ENCODE assay signal across 25 cellular contexts in the genomic region with DNA sequence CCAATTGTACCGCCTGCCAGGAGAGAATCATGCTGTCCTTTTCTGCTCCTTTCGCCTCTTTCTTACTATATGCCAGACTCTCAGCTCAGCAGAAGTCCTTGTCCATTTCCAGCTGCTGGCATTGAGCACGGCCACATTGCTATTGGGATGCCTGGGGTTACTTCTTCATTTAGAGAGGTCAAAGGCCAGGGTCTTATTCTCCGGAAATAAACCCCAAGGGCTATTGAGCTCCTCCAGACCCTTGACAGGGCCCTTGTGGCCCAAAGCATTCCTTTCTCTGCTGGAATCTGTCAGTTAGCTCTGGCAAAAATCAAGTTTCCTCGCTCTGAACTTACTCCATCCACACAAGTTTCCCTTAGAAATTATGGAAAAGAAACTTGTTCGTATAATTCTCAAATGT. TPM values are rescaled to one million over a fixed set of nuclear protein-coding genes. Genes with fewer than 3 reads are reported as not detected.
DNase-seq lines count a peak whose midpoint lies in the region; FAIRE-seq and TF ChIP-seq lines count a peak whose summit lies in the region.
"Had no signal": no experiment of that assay in that cellular context is flagged by ENCODE, and none has a peak within 500 bp of the region (broad histone marks: within the 10 kb centered on the region; RNA-seq: fewer than 3 reads in every experiment).

No MANE protein-coding gene starts in this region.

- peak overlapping the region; percentile 27; the same call in 1 of the 2 replicates for H3K27ac ChIP-seq in HUES6 (ENCODE audit: low read depth, low read length)
- H3K27ac ChIP-seq in neural progenitor cell: no peak overlapping the region
- no peak overlapping the region for H3K27ac ChIP-seq in smooth muscle cell (ENCODE audit: low read depth)
- H3K27ac ChIP-seq: KMS-11, SJCRH30 had no signal

- H4K20me1 ChIP-seq in neural progenitor cell (ENCODE audit: low read depth) (no peaks in the 10 kb centered on the region), smooth muscle cell (ENCODE audit: low read depth) (no peaks in the 10 kb centered on the region)

- peaks cover 34% of the 10 kb centered on the region for H3K4me1 ChIP-seq in HUES6 (ENCODE audit: control insufficient read depth, insufficient read depth, low read length)
- H3K4me1 ChIP-seq in neural progenitor cell: no peaks in the 10 kb centered on the region
- H3K4me1 ChIP-seq in smooth muscle cell (ENCODE audit: low read depth): no peaks in the 10 kb centered on the region
- H3K4me1 ChIP-seq: HAP-1, SJCRH30 had no signal

- no peak for FAIRE-seq in GM19239 (lab: Jason Lieb, UNC)
- FAIRE-seq: GM12878 had no signal

- peaks cover 12% of the 10 kb centered on the region; the same call in 1 of the 2 replicates for H3K9me3 ChIP-seq in HUES6 (ENCODE audit: control insufficient read depth, insufficient read depth, low read depth, low read length)
- no peaks in the 10 kb centered on the region for H3K9me3 ChIP-seq in neural progenitor cell (ENCODE audit: low read depth)
- no peaks in the 10 kb centered on the region for H3K9me3 ChIP-seq in smooth muscle cell (replicated peaks; ENCODE audit: low read depth)
- H3K9me3 ChIP-seq: HAP-1, SJCRH30 had no signal

- H3K4me1 Mint-ChIP-seq in neural progenitor cell: peaks cover 41% of the 10 kb centered on the region
- H3K4me1 Mint-ChIP-seq: CD4-positive, CD25-positive, alpha-beta regulatory T cell had no signal

- no peaks in the 10 kb centered on the region for H3K36me3 Mint-ChIP-seq in neural progenitor cell
- H3K36me3 Mint-ChIP-seq: CD4-positive, CD25-positive, alpha-beta regulatory T cell had no signal

- no peak overlapping the region for H3K9ac ChIP-seq in HUES6 (ENCODE audit: low read length)
- H3K9ac ChIP-seq in neural progenitor cell: no peak overlapping the region
- H3K9ac ChIP-seq in smooth muscle cell (ENCODE audit: low read depth): no peak overlapping the region
- H3K9ac ChIP-seq: KMS-11 had no signal

- H3K27me3 Mint-ChIP-seq in neural progenitor cell (ENCODE audit: insufficient read depth, low read depth): peaks cover 2% of the 10 kb centered on the region

- H3K4me3 ChIP-seq in HUES6 (ENCODE audit: low read depth, low read length) (no peak overlapping the region; the same call in 1 of the 2 replicates), neural progenitor cell (no peak overlapping the region), smooth muscle cell (no peak overlapping the region), foreskin fibroblast (ENCODE audit: low read depth in 1 of 2, low read length in 2 of 2) (no peak overlapping the region)
- H3K4me3 ChIP-seq: GM12878, GM23338, HAP-1, SJCRH30 had no signal

- DNase-seq in islet precursor cell (peak; percentile 75), neural progenitor cell (ENCODE audit: low spot score) (peak; percentile 42), smooth muscle cell (lab: John Stamatoyannopoulos, UW; ENCODE audit: unreplicated experiment) (no peak), foreskin fibroblast (no peak), NCI-H69 (lab: John Stamatoyannopoulos, UW) (no peak), NCI-H1436 (lab: John Stamatoyannopoulos, UW) (no peak), GM19239 (ENCODE audit: insufficient read length, low spot score) (no peak)
- DNase-seq: CD4-positive, CD25-positive, alpha-beta regulatory T cell; DMS 273 treated with DMSO at 0.1 percent for 48 hours; DMS79 treated with DMSO at 0.1 percent for 48 hours; IMR-90; NCI-H1105; NCI-H2029 treated with DMSO at 0.1 percent for 48 hours; NCI-H226; NCI-H510A treated with DMSO at 0.1 percent for 48 hours; NCI-H82; SJCRH30 had no signal

- no peak overlapping the region for H3K4me3 Mint-ChIP-seq in neural progenitor cell
- H3K4me3 Mint-ChIP-seq: CD4-positive, CD25-positive, alpha-beta regulatory T cell; GM23338 had no signal

- 52% methylated on average over 6 of the region's 6 CpGs for WGBS in smooth muscle cell (ENCODE audit: low lambda C conversion rate)

- H3K4me2 ChIP-seq in neural progenitor cell: no peak overlapping the region
- H3K4me2 ChIP-seq in smooth muscle cell: no peak overlapping the region
- H3K4me2 ChIP-seq: KMS-11 had no signal

- H3K9me3 Mint-ChIP-seq in neural progenitor cell: peaks cover 6% of the 10 kb centered on the region
- H3K9me3 Mint-ChIP-seq: CD4-positive, CD25-positive, alpha-beta regulatory T cell; GM23338 had no signal

- H3K27me3 ChIP-seq in HUES6 (ENCODE audit: control insufficient read depth, insufficient read depth, low read length): no peaks in the 10 kb centered on the region
- H3K27me3 ChIP-seq in neural progenitor cell: no peaks in the 10 kb centered on the region
- no peaks in the 10 kb centered on the region for H3K27me3 ChIP-seq in smooth muscle cell (ENCODE audit: low read depth)
- H3K27me3 ChIP-seq: SJCRH30 had no signal

- peak overlapping the region; percentile 74 for H3K27ac Mint-ChIP-seq in neural progenitor cell
- H3K27ac Mint-ChIP-seq: CD4-positive, CD25-positive, alpha-beta regulatory T cell; GM23338 had no signal

- TF ChIP-seq CTCF in neural progenitor cell (IDR thresholded peaks at IDR 0.05) (no peak), smooth muscle cell (IDR thresholded peaks at IDR 0.05; ENCODE audit: borderline replicate concordance, insufficient read depth, poor library complexity, severe bottlenecking) (no peak), foreskin fibroblast (IDR thresholded peaks at IDR 0.05; ENCODE audit: low read depth, low read length) (no peak)

- H3F3A ChIP-seq in neural progenitor cell (ENCODE audit: low read depth) (no peaks in the 10 kb centered on the region), smooth muscle cell (ENCODE audit: low read depth) (no peaks in the 10 kb centered on the region)

- no peaks in the 10 kb centered on the region for H3K36me3 ChIP-seq in HUES6 (ENCODE audit: control insufficient read depth, insufficient read depth, low read length)
- H3K36me3 ChIP-seq in neural progenitor cell: no peaks in the 10 kb centered on the region
- no peaks in the 10 kb centered on the region for H3K36me3 ChIP-seq in smooth muscle cell (ENCODE audit: low read depth)
- H3K36me3 ChIP-seq: HAP-1, SJCRH30 had no signal

- H2AFZ ChIP-seq in neural progenitor cell (replicated peaks) (no peak overlapping the region), smooth muscle cell (ENCODE audit: low read depth) (peak overlapping the region; percentile 49)

- H3K79me2 ChIP-seq in neural progenitor cell (ENCODE audit: low read depth) (no peaks in the 10 kb centered on the region), smooth muscle cell (ENCODE audit: low read depth) (no peaks in the 10 kb centered on the region)

RNA-seq across cellular contexts. Expression of a gene that starts 11.9 kb away (rescaled TPM):
- total RNA-seq in neural progenitor cell (ENCODE audit: low replicate concordance) (not detected in 2 replicates), smooth muscle cell (not detected in 2 replicates)
- polyA plus RNA-seq in smooth muscle cell: not detected in 2 replicates
- total RNA-seq: A673; CD4-positive, CD25-positive, alpha-beta regulatory T cell; GM12878; GM23338; HT1080; IMR-90; SJCRH30 had no signal
- polyA plus RNA-seq: BJ; CD4-positive, CD25-positive, alpha-beta regulatory T cell; GM12878; GM23338; IMR-90 had no signal

RNA-seq across cellular contexts. Expression of a gene that starts 15.7 kb away (rescaled TPM):
- total RNA-seq in neural progenitor cell (ENCODE audit: low replicate concordance): 0.09 and 0.43 TPM in 2 replicates
- total RNA-seq in smooth muscle cell: 0.27 and 1.8 TPM in 2 replicates
- polyA plus RNA-seq in smooth muscle cell: 1.1 TPM in 1 of 2 replicates, not detected in the other
- polyA plus RNA-seq: CD4-positive, CD25-positive, alpha-beta regulatory T cell had no signal

Comparison
In these comparisons a context has a peak if more than half of its experiments do, and no peak if none do; other contexts are left out.
1. DNase-seq: peak in islet precursor cell (single experiment) and neural progenitor cell (single experiment); none in smooth muscle cell (single experiment), foreskin fibroblast (0 of 2), NCI-H69 (single experiment), NCI-H1436 (single experiment) and GM19239 (single experiment).